In the genomic region with DNA sequence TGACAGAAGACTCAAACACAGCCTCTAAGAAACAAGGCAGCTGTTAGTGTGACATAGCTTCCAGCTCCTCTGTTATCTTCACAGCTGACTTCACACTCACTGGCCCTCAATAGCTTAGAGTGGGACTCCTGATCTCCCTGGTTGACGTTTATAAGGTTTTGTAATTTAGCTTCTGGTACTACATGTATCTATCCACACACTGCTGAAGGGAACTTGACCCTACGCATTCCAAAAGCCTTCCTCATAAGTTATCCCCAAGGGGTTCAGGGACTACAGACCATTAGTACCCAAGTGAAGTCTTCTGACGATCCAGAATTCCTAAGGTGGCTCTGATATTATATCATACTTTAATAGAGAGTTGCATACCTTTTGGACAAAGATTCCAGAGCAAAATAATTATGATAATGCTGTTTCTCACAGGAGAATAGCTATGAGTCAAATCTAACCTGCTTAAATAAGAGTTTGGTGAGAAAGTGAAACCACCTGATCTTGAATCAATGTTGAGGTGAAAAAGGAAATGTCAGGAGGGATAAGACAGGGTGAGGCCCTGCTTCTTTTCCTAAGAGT, we compare ENCODE assay signal across 14 cellular contexts. TPM values are rescaled to one million over a fixed set of nuclear protein-coding genes. Genes with fewer than 3 reads are reported as not detected.
DNase-seq lines count a peak whose midpoint lies in the region; ATAC-seq, FAIRE-seq and TF ChIP-seq lines count a peak whose summit lies in the region.
"Had no signal": no experiment of that assay in that cellular context is flagged by ENCODE, and none has a peak within 500 bp of the region (broad histone marks: within the 10 kb centered on the region; RNA-seq: fewer than 3 reads in every experiment).

No MANE protein-coding gene starts in this region.

- TF ChIP-seq EP300 in upper lobe of left lung (IDR thresholded peaks at IDR 0.05), result no peak

- DNase-seq in activated naive CD8-positive, alpha-beta T cell treated with anti-CD3 and anti-CD28 coated beads, Interleukin-2, amount 10 ng/mL, durations not matched to agents 7 days and 5 days, result no peak
- DNase-seq in activated naive CD8-positive, alpha-beta T cell treated with anti-CD3 and anti-CD28 coated beads for 36 hours, result no peak
- peak; percentile 78 for DNase-seq in RCC 7860 (ENCODE audit: low spot score)
- DNase-seq in fibroblast of the conjunctiva (ENCODE audit: low read depth), result peak; percentile 45
- no peak for DNase-seq in upper lobe of left lung
- no peak for DNase-seq in pons (ENCODE audit: low spot score)
- no peak for DNase-seq in NCI-H1417 (lab: John Stamatoyannopoulos, UW)
- no peak for DNase-seq in NCI-H146 (lab: John Stamatoyannopoulos, UW)
- DNase-seq: activated CD4-positive, alpha-beta T cell treated with anti-CD3 and anti-CD28 coated beads for 1 hour; NCI-H2081 had no signal

- FAIRE-seq in RCC 7860 (lab: Jason Lieb, UNC), result no peak
- FAIRE-seq: frontal cortex had no signal

- H3K4me1 ChIP-seq in upper lobe of left lung, result peaks cover 0 to 10% (median 0%) of the 10 kb centered on the region in 4 donors
- H3K4me1 ChIP-seq: BLaER1 had no signal

- no peaks in the 10 kb centered on the region for H3K36me3 Mint-ChIP-seq in activated naive CD8-positive, alpha-beta T cell treated with anti-CD3 and anti-CD28 coated beads, Interleukin-2, amount 10 ng/mL, durations not matched to agents 7 days and 5 days
- H3K36me3 Mint-ChIP-seq in activated naive CD8-positive, alpha-beta T cell treated with anti-CD3 and anti-CD28 coated beads for 36 hours, result no peaks in the 10 kb centered on the region

- no peak for TF ChIP-seq CTCF in upper lobe of left lung (IDR thresholded peaks at IDR 0.05)

- TF ChIP-seq POLR2A in upper lobe of left lung (IDR thresholded peaks at IDR 0.05), result no peak

- H3K36me3 ChIP-seq in upper lobe of left lung, result no peaks in the 10 kb centered on the region

- POLR2A ChIA-PET in activated naive CD8-positive, alpha-beta T cell treated with anti-CD3 and anti-CD28 coated beads, Interleukin-2, amount 10 ng/mL, durations not matched to agents 7 days and 5 days (lab: Charles Lee), result interaction anchor here (1.0 kb wide), 1 partner anchor 32 kb away, joined by 4 read pairs; no protein-coding TSS in a partner anchor

- H3K4me3 Mint-ChIP-seq in activated naive CD8-positive, alpha-beta T cell treated with anti-CD3 and anti-CD28 coated beads, Interleukin-2, amount 10 ng/mL, durations not matched to agents 7 days and 5 days, result peak overlapping the region; percentile 27
- no peak overlapping the region for H3K4me3 Mint-ChIP-seq in activated naive CD8-positive, alpha-beta T cell treated with anti-CD3 and anti-CD28 coated beads for 36 hours

- H3K9me3 Mint-ChIP-seq in activated naive CD8-positive, alpha-beta T cell treated with anti-CD3 and anti-CD28 coated beads, Interleukin-2, amount 10 ng/mL, durations not matched to agents 7 days and 5 days, result no peaks in the 10 kb centered on the region
- no peaks in the 10 kb centered on the region for H3K9me3 Mint-ChIP-seq in activated naive CD8-positive, alpha-beta T cell treated with anti-CD3 and anti-CD28 coated beads for 36 hours

- no peaks in the 10 kb centered on the region for H3K9me3 ChIP-seq in upper lobe of left lung
- H3K9me3 ChIP-seq: BLaER1 had no signal

- no peak overlapping the region for H3K27ac ChIP-seq in upper lobe of left lung
- H3K27ac ChIP-seq: BLaER1 had no signal

- H3K27me3 ChIP-seq in upper lobe of left lung, result no peaks in the 10 kb centered on the region
- H3K27me3 ChIP-seq: BLaER1 had no signal

- H3K4me3 ChIP-seq in upper lobe of left lung, result no peak overlapping the region
- H3K4me3 ChIP-seq: BLaER1 had no signal

- WGBS in upper lobe of left lung, 2 donors, result 68 to 73% methylated on average over 3 of the region's 3 CpGs

- no peaks in the 10 kb centered on the region for H3K27me3 Mint-ChIP-seq in activated naive CD8-positive, alpha-beta T cell treated with anti-CD3 and anti-CD28 coated beads, Interleukin-2, amount 10 ng/mL, durations not matched to agents 7 days and 5 days
- H3K27me3 Mint-ChIP-seq in activated naive CD8-positive, alpha-beta T cell treated with anti-CD3 and anti-CD28 coated beads for 36 hours, result no peaks in the 10 kb centered on the region

- ATAC-seq in activated naive CD8-positive, alpha-beta T cell treated with anti-CD3 and anti-CD28 coated beads, Interleukin-2, amount 10 ng/mL, durations not matched to agents 7 days and 5 days (ENCODE audit: low read depth), result peak; percentile 77
- peak; percentile 51 for ATAC-seq in upper lobe of left lung (ENCODE audit: low FRiP score in 2 of 2)

- H3K4me1 Mint-ChIP-seq in activated naive CD8-positive, alpha-beta T cell treated with anti-CD3 and anti-CD28 coated beads, Interleukin-2, amount 10 ng/mL, durations not matched to agents 7 days and 5 days, result peaks cover 19% of the 10 kb centered on the region
- peaks cover 23% of the 10 kb centered on the region for H3K4me1 Mint-ChIP-seq in activated naive CD8-positive, alpha-beta T cell treated with anti-CD3 and anti-CD28 coated beads for 36 hours

- H3K27ac Mint-ChIP-seq in activated naive CD8-positive, alpha-beta T cell treated with anti-CD3 and anti-CD28 coated beads, Interleukin-2, amount 10 ng/mL, durations not matched to agents 7 days and 5 days, result peak overlapping the region; percentile 55
- no peak overlapping the region for H3K27ac Mint-ChIP-seq in activated naive CD8-positive, alpha-beta T cell treated with anti-CD3 and anti-CD28 coated beads for 36 hours

RNA-seq across cellular contexts. Expression of a gene that starts 14.5 kb away (rescaled TPM):
- total RNA-seq in activated naive CD8-positive, alpha-beta T cell treated with anti-CD3 and anti-CD28 coated beads, Interleukin-2, amount 10 ng/mL, durations not matched to agents 7 days and 5 days, result 10 to 100 TPM; 45.1 to 45.9 TPM
- total RNA-seq in activated naive CD8-positive, alpha-beta T cell treated with anti-CD3 and anti-CD28 coated beads for 36 hours, result 10 to 100 TPM; 68.3 to 76.3 TPM
- 100 to 1,000 TPM in 3 of 6 donors, 10 to 100 TPM in 3; 55.7 to 129 (median 91.9) TPM for total RNA-seq in upper lobe of left lung

RNA-seq across cellular contexts. Expression of a gene that starts 14.6 kb away (rescaled TPM):
- 10 to 100 TPM; 34.5 to 35.8 TPM for total RNA-seq in activated naive CD8-positive, alpha-beta T cell treated with anti-CD3 and anti-CD28 coated beads, Interleukin-2, amount 10 ng/mL, durations not matched to agents 7 days and 5 days
- 10 to 100 TPM; 41.6 to 41.8 TPM for total RNA-seq in activated naive CD8-positive, alpha-beta T cell treated with anti-CD3 and anti-CD28 coated beads for 36 hours
- total RNA-seq in upper lobe of left lung, result 10 to 100 TPM in 5 of 6 donors, 1 to 10 TPM in 1; 9.8 to 37.7 (median 22.7) TPM

RNA-seq across cellular contexts. Expression of a gene that starts 16.3 kb away (rescaled TPM):
- total RNA-seq in activated naive CD8-positive, alpha-beta T cell treated with anti-CD3 and anti-CD28 coated beads, Interleukin-2, amount 10 ng/mL, durations not matched to agents 7 days and 5 days, result not detected
- not detected for total RNA-seq in activated naive CD8-positive, alpha-beta T cell treated with anti-CD3 and anti-CD28 coated beads for 36 hours
- total RNA-seq in upper lobe of left lung, result not detected
- total RNA-seq: frontal cortex, skeletal muscle tissue, urinary bladder had no signal

Comparison
In these comparisons a context has a peak if more than half of its experiments do, and no peak if none do; other contexts are left out.
1. DNase-seq: peak in RCC 7860 (single experiment) and fibroblast of the conjunctiva (single experiment); none in activated naive CD8-positive, alpha-beta T cell treated with anti-CD3 and anti-CD28 coated beads, Interleukin-2, amount 10 ng/mL, durations not matched to agents 7 days and 5 days (single experiment), activated naive CD8-positive, alpha-beta T cell treated with anti-CD3 and anti-CD28 coated beads for 36 hours (single experiment), upper lobe of left lung (0 of 2), pons (single experiment), NCI-H1417 (0 of 3) and NCI-H146 (single experiment).